Comparison of ENCODE assay signal across 1 cellular context in the genomic region with DNA sequence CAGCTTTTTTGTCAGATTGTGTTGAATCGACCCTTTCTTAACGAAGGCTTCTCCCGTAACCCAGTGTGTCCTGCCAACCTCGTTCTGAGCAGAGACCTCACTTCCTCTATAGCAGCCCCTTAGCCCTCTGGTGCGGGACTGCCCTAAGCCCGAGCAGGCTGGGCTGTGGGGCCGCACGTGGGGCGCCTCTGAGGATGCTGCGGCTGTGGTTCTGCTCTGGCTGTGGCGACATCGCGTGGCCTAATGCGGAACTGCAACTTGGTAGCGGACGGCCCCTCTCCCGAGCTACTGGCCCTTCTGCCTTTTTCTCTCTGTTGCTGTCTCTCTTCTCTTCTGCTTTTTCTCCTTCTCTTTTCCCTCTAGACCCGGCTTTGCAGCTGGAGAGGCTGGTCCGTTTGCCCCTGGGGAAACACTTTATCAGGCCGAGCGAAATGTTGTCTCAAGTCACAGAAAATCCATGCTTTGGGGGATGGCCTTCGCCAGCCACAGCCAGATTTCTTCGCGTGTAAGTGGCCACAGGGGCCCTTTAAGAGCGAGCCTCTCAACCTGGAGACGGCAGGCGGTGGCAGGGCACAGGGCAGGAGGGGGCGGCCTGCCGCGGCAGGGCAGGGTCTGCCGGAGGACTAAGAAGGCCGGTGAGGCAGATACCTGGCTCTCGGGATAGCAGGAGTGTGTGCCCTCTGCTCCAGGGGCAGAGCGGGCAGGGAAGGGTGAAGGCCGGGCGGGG.
TF ChIP-seq lines count a peak whose summit lies in the region.

No MANE protein-coding gene starts in this region.

TF ChIP-seq in K562, 482 proteins besides CTCF, POLR2A, EP300 and RAD21 (continued from another document):
- 0 out of 2 replicates have a peak, but pooled peaks have one; percentile 29 for TF ChIP-seq REST (CRISPR knock-in tag; IDR thresholded peaks at IDR 0.05; ENCODE audit: low read depth)
- no peak for TF ChIP-seq KDM4B (IDR thresholded peaks at IDR 0.05; ENCODE audit: borderline replicate concordance in 2 of 2, low read depth in 1 of 2)
- no peak for TF ChIP-seq ARID1B (IDR thresholded peaks at IDR 0.05)
- TF ChIP-seq MNT (conservative IDR thresholded peaks at IDR 0.05), result peak; percentile 51 to 53
- peak; percentile 63 for TF ChIP-seq L3MBTL2 (IDR thresholded peaks at IDR 0.05)
- TF ChIP-seq HES1 (IDR thresholded peaks at IDR 0.05; ENCODE audit: low read depth), result no peak
- TF ChIP-seq ARHGAP35 (IDR thresholded peaks at IDR 0.05; ENCODE audit: partially characterized antibody), result no peak
- no peak for TF ChIP-seq CREB3L1 (IDR thresholded peaks at IDR 0.05; ENCODE audit: borderline replicate concordance, low read depth)
- no peak for TF ChIP-seq ESRRB (CRISPR knock-in tag; IDR thresholded peaks at IDR 0.05; ENCODE audit: borderline replicate concordance)
- no peak for TF ChIP-seq ZBED1 (IDR thresholded peaks at IDR 0.05)
- TF ChIP-seq CCNT2 (IDR thresholded peaks at IDR 0.05; ENCODE audit: borderline replicate concordance, extremely low read depth, insufficient read length, low read depth, low read length), result no peak
- no peak for TF ChIP-seq CHAMP1 (IDR thresholded peaks at IDR 0.05)
- TF ChIP-seq ELF4 (CRISPR knock-in tag; IDR thresholded peaks at IDR 0.05), result no peak
- TF ChIP-seq ZNF146 (CRISPR knock-in tag; IDR thresholded peaks at IDR 0.05; ENCODE audit: unreplicated experiment), result no peak
- TF ChIP-seq CHD1 (IDR thresholded peaks at IDR 0.05; ENCODE audit: low read length), result no peak
- TF ChIP-seq, protein P1, sequence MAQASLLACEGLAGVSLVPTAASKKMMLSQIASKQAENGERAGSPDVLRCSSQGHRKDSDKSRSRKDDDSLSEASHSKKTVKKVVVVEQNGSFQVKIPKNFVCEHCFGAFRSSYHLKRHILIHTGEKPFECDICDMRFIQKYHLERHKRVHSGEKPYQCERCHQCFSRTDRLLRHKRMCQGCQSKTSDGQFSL (CRISPR knock-in tag; IDR thresholded peaks at IDR 0.05), result no peak
- TF ChIP-seq, protein P1 (tag; IDR thresholded peaks at IDR 0.05), result no peak
- no peak for TF ChIP-seq HDAC8 (tag; IDR thresholded peaks at IDR 0.05)
- TF ChIP-seq, protein P2, sequence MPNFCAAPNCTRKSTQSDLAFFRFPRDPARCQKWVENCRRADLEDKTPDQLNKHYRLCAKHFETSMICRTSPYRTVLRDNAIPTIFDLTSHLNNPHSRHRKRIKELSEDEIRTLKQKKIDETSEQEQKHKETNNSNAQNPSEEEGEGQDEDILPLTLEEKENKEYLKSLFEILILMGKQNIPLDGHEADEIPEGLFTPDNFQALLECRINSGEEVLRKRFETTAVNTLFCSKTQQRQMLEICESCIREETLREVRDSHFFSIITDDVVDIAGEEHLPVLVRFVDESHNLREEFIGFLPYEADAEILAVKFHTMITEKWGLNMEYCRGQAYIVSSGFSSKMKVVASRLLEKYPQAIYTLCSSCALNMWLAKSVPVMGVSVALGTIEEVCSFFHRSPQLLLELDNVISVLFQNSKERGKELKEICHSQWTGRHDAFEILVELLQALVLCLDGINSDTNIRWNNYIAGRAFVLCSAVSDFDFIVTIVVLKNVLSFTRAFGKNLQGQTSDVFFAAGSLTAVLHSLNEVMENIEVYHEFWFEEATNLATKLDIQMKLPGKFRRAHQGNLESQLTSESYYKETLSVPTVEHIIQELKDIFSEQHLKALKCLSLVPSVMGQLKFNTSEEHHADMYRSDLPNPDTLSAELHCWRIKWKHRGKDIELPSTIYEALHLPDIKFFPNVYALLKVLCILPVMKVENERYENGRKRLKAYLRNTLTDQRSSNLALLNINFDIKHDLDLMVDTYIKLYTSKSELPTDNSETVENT (CRISPR knock-in tag; IDR thresholded peaks at IDR 0.05), result 0 out of 2 replicates have a peak, but pooled peaks have one; percentile 13
- no peak for TF ChIP-seq POU5F1 (IDR thresholded peaks at IDR 0.05; ENCODE audit: borderline replicate concordance, low read depth, low read length, partially characterized antibody)
- TF ChIP-seq ZNF282 (CRISPR knock-in tag; IDR thresholded peaks at IDR 0.05), result no peak
